2 cellular contexts compared by ENCODE assay signal in the genomic region with DNA sequence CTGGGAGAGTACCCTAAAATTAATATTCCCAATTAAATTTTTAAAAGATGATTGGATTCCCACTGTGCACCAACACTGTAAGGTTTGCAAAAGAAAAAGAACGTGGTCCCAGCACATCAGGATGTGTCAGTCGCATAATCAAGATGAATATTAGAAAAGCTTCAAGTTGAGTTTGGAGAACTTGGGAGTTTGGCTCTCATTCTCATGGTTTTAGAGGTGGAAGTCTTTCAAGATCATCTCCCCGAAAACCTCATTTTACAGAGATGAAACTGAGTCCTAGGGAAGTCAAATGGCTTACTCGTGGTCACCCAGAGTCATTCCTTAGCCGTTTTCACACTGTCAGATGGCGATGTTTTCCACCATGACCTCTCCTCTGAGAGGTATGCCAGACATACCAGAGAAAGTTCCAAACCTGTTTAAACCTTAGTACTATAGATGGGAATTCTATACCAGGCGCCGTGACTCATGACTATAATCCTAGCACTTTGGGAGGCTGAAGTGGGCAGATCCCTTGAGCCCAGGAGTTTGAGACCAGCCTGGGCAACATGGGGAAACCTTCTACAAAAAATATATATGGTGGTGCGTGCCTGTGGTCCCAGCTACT.
TF ChIP-seq lines count a peak whose summit lies in the region.

No MANE protein-coding gene starts in this region.

TF ChIP-seq in HCT116, 20 proteins besides CTCF, POLR2A, EP300 and RAD21 (continued from another document):
- TF ChIP-seq, protein P1, sequence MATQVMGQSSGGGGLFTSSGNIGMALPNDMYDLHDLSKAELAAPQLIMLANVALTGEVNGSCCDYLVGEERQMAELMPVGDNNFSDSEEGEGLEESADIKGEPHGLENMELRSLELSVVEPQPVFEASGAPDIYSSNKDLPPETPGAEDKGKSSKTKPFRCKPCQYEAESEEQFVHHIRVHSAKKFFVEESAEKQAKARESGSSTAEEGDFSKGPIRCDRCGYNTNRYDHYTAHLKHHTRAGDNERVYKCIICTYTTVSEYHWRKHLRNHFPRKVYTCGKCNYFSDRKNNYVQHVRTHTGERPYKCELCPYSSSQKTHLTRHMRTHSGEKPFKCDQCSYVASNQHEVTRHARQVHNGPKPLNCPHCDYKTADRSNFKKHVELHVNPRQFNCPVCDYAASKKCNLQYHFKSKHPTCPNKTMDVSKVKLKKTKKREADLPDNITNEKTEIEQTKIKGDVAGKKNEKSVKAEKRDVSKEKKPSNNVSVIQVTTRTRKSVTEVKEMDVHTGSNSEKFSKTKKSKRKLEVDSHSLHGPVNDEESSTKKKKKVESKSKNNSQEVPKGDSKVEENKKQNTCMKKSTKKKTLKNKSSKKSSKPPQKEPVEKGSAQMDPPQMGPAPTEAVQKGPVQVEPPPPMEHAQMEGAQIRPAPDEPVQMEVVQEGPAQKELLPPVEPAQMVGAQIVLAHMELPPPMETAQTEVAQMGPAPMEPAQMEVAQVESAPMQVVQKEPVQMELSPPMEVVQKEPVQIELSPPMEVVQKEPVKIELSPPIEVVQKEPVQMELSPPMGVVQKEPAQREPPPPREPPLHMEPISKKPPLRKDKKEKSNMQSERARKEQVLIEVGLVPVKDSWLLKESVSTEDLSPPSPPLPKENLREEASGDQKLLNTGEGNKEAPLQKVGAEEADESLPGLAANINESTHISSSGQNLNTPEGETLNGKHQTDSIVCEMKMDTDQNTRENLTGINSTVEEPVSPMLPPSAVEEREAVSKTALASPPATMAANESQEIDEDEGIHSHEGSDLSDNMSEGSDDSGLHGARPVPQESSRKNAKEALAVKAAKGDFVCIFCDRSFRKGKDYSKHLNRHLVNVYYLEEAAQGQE (IDR thresholded peaks at IDR 0.05; ENCODE audit: low read depth), result no peak
- TF ChIP-seq SIN3A (IDR thresholded peaks at IDR 0.05; ENCODE audit: low read depth) (no peak), SRF (IDR thresholded peaks at IDR 0.05; ENCODE audit: low read depth) (no peak), ELF1 (IDR thresholded peaks at IDR 0.05; ENCODE audit: borderline replicate concordance, low read depth) (no peak), SP1 (IDR thresholded peaks at IDR 0.05; ENCODE audit: low read depth) (no peak), EZH2phosphoT487 (IDR thresholded peaks at IDR 0.05; ENCODE audit: borderline replicate concordance) (no peak), CBX3 (IDR thresholded peaks at IDR 0.05; ENCODE audit: low read depth) (no peak), POLR2AphosphoS5 (IDR thresholded peaks at IDR 0.05; ENCODE audit: low read depth, low read length) (no peak), FOSL1 (IDR thresholded peaks at IDR 0.05; ENCODE audit: low read depth) (no peak), TCF7L2 (IDR thresholded peaks at IDR 0.05; ENCODE audit: borderline replicate concordance, extremely low read depth, insufficient read depth, insufficient read length) (no peak), ZFX (IDR thresholded peaks at IDR 0.05) (no peak)
- TF ChIP-seq, protein P2, sequence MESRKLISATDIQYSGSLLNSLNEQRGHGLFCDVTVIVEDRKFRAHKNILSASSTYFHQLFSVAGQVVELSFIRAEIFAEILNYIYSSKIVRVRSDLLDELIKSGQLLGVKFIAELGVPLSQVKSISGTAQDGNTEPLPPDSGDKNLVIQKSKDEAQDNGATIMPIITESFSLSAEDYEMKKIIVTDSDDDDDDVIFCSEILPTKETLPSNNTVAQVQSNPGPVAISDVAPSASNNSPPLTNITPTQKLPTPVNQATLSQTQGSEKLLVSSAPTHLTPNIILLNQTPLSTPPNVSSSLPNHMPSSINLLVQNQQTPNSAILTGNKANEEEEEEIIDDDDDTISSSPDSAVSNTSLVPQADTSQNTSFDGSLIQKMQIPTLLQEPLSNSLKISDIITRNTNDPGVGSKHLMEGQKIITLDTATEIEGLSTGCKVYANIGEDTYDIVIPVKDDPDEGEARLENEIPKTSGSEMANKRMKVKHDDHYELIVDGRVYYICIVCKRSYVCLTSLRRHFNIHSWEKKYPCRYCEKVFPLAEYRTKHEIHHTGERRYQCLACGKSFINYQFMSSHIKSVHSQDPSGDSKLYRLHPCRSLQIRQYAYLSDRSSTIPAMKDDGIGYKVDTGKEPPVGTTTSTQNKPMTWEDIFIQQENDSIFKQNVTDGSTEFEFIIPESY (IDR thresholded peaks at IDR 0.05; ENCODE audit: extremely low read depth, insufficient replicate concordance, low read length), result no peak
- TF ChIP-seq, protein P3, sequence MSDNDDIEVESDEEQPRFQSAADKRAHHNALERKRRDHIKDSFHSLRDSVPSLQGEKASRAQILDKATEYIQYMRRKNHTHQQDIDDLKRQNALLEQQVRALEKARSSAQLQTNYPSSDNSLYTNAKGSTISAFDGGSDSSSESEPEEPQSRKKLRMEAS (IDR thresholded peaks at IDR 0.05), result no peak

TF ChIP-seq in WTC11, 78 proteins besides CTCF, POLR2A, EP300 and RAD21 (continued from another document):
- TF ChIP-seq, protein P4, sequence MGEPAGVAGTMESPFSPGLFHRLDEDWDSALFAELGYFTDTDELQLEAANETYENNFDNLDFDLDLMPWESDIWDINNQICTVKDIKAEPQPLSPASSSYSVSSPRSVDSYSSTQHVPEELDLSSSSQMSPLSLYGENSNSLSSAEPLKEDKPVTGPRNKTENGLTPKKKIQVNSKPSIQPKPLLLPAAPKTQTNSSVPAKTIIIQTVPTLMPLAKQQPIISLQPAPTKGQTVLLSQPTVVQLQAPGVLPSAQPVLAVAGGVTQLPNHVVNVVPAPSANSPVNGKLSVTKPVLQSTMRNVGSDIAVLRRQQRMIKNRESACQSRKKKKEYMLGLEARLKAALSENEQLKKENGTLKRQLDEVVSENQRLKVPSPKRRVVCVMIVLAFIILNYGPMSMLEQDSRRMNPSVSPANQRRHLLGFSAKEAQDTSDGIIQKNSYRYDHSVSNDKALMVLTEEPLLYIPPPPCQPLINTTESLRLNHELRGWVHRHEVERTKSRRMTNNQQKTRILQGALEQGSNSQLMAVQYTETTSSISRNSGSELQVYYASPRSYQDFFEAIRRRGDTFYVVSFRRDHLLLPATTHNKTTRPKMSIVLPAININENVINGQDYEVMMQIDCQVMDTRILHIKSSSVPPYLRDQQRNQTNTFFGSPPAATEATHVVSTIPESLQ (CRISPR knock-in tag; IDR thresholded peaks at IDR 0.05), result no peak
